ENCODE assay signal across 9 cellular contexts in the genomic region with DNA sequence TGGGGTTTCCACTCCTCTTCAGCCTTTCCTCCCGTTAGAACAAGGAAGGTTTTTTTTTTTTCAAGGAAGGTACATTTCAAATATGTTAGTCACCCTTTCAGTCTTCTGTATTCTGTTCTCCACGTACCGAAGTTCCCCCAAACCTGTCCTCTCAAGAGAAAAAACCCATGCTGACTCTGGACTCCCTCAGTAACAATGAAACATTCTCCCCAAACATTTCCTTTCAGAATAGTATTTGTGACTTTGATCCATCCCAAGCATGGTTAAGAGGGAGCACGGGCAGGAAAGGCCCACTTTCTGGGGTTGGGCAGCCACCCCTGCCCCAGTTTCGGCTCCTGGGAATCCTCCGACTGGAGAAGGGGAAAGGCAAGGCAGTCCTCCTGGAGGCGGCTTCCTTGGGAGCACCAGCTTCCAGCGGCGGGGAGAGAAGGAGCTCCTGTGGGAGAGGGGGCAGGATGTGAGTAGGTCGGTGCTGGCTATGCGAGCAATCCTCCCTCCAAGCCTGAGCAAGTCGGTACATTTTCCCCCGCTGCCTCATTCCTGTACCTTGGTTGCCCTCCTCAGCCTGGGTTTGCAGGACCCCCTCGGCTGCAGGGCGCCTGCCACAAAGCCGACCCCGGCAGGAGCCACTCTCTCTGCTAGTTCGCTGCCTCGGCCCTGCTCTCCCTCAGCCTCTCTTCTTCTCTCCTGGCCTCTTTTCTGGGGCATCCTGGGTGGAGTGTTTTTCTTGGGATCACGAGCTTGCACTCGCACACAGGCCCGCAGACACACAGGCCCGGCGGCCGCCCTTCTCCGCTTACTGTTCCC. TPM values are rescaled to one million over a fixed set of nuclear protein-coding genes. Genes with fewer than 3 reads are reported as not detected.
DNase-seq lines count a peak whose midpoint lies in the region; ATAC-seq, FAIRE-seq and TF ChIP-seq lines count a peak whose summit lies in the region.
"Had no signal": no experiment of that assay in that cellular context is flagged by ENCODE, and none has a peak within 500 bp of the region (broad histone marks: within the 10 kb centered on the region; RNA-seq: fewer than 3 reads in every experiment).

No MANE protein-coding gene starts in this region.

- FAIRE-seq in A549 (lab: Jason Lieb, UNC) = no peak

- H3K79me2 ChIP-seq in Loucy (ENCODE audit: insufficient read depth, low read length) = peaks cover 88% of the 10 kb centered on the region

- no peaks in the 10 kb centered on the region for H3F3A ChIP-seq in Loucy (ENCODE audit: low read depth)

- TF ChIP-seq CTCF in A549 (IDR thresholded peaks at IDR 0.05) (no peak), Loucy (conservative IDR thresholded peaks at IDR 0.05; ENCODE audit: low read length) (no peak), colonic mucosa (IDR thresholded peaks at IDR 0.05) (no peak)

- H3K4me2 ChIP-seq in A549 (peak overlapping the region; percentile 82), Loucy (ENCODE audit: low read depth, low read length, poor library complexity, severe bottlenecking) (peak overlapping the region; percentile 95)

- H3K4me1 ChIP-seq in A549 (peaks cover 18% of the 10 kb centered on the region), Loucy (ENCODE audit: insufficient read depth, low read length, poor library complexity, severe bottlenecking) (peaks cover 42% of the 10 kb centered on the region), colonic mucosa (peaks cover 11% of the 10 kb centered on the region), muscle layer of duodenum (ENCODE audit: control insufficient read depth in 1 of 2, insufficient read depth in 2 of 2, low read length in 2 of 2) (peaks cover 0 to 11% of the 10 kb centered on the region in 2 donors)

- TF ChIP-seq RAD21 in A549 (conservative IDR thresholded peaks at IDR 0.05 in 1 of 2, IDR thresholded peaks at IDR 0.05 in 1 of 2) = no peak

- intact Hi-C loops in colonic mucosa (cut with DNase I) = loop anchor here (5.0 to 10.0 kb wide), 2 partner anchors 236 to 723 kb away; a partner anchor contains a TSS

- H3K9ac ChIP-seq in Loucy (ENCODE audit: low read depth, low read length, poor library complexity, severe bottlenecking) (peak overlapping the region; percentile 87), colonic mucosa (ENCODE audit: low read depth in 2 of 2, low read length in 2 of 2) (peak overlapping the region; percentile 67 to 93)

- TF ChIP-seq POLR2A in A549 (IDR thresholded peaks at IDR 0.05; ENCODE audit: low read length) = no peak

- H3K27me3 ChIP-seq in Loucy (ENCODE audit: insufficient read depth, low read length, poor library complexity, severe bottlenecking) (no peaks in the 10 kb centered on the region), colonic mucosa (no peaks in the 10 kb centered on the region), muscle layer of duodenum (ENCODE audit: low read depth, low read length) (peaks cover 10% of the 10 kb centered on the region)

- CTCF ChIA-PET in A549 (lab: Yijun Ruan, JAX) = interaction anchor here (0.6 to 3.8 kb wide), 13 partner anchors 8 to 1205 kb away, joined by 3 to 20 read pairs (median 3); no protein-coding TSS in a partner anchor

- no peaks in the 10 kb centered on the region for H3K36me3 ChIP-seq in Loucy (ENCODE audit: insufficient read depth, low read length)
- no peaks in the 10 kb centered on the region for H3K36me3 ChIP-seq in colonic mucosa
- H3K36me3 ChIP-seq in muscle layer of duodenum (ENCODE audit: control insufficient read depth in 1 of 2, insufficient read depth in 2 of 2, low read length in 2 of 2) = peaks cover 0 to 3% of the 10 kb centered on the region in 2 donors

- H3K4me3 ChIP-seq in A549 = peak overlapping the region; percentile 91
- H3K4me3 ChIP-seq in Loucy (ENCODE audit: low read length, poor library complexity, severe bottlenecking) = peak overlapping the region; percentile 88
- H3K4me3 ChIP-seq in colonic mucosa = peak overlapping the region; percentile 74
- peak overlapping the region; percentile 78 to 90 for H3K4me3 ChIP-seq in muscle layer of duodenum (ENCODE audit: low read depth in 1 of 2, low read length in 2 of 2)

- DNase-seq in A549 (ENCODE audit: low read depth in 1 of 2, low spot score in 1 of 2) = no peak
- DNase-seq in colonic mucosa = peak; percentile 45
- DNase-seq in SK-N-DZ (ENCODE audit: low spot score) = no peak
- DNase-seq in SKM-1 (lab: John Stamatoyannopoulos, UW; ENCODE audit: unreplicated experiment) = no peak
- DNase-seq in CD1c-positive myeloid dendritic cell (ENCODE audit: extremely low spot score) = no peak
- DNase-seq in COR-L47 (lab: John Stamatoyannopoulos, UW) = no peak
- DNase-seq: activated CD4-positive, alpha-beta T cell treated with anti-CD3 and anti-CD28 coated beads, Interleukin-2, amount 50 U/mL, for 1 hour had no signal

- no peak for TF ChIP-seq EP300 in A549 (IDR thresholded peaks at IDR 0.05)

- H3K27ac ChIP-seq in A549 (peak overlapping the region; percentile 91 to 93), colonic mucosa (peak overlapping the region; percentile 92), muscle layer of duodenum (ENCODE audit: low read length) (peak overlapping the region; percentile 95)

- POLR2A ChIA-PET in A549 (lab: Yijun Ruan, JAX) = interaction anchor here (0.6 to 3.4 kb wide), 3 partner anchors 16 to 234 kb away, joined by 3 to 20 read pairs (median 10); no protein-coding TSS in a partner anchor

- H4K20me1 ChIP-seq in Loucy (ENCODE audit: insufficient read depth, low read length, poor library complexity, severe bottlenecking) = peaks cover 17% of the 10 kb centered on the region

- 85% methylated on average over 26 of the region's 26 CpGs for WGBS in A549 (ENCODE audit: missing lambda C conversion rate)

- H3K9me3 ChIP-seq in A549 = no peaks in the 10 kb centered on the region
- H3K9me3 ChIP-seq in Loucy (ENCODE audit: insufficient read depth, low read depth, low read length) = no peaks in the 10 kb centered on the region
- H3K9me3 ChIP-seq in colonic mucosa = no peaks in the 10 kb centered on the region
- no peaks in the 10 kb centered on the region for H3K9me3 ChIP-seq in muscle layer of duodenum (ENCODE audit: control insufficient read depth in 1 of 2, low read length in 2 of 2)

- no peaks in the 10 kb centered on the region for H3K9me2 ChIP-seq in Loucy (replicated peaks; ENCODE audit: low read depth, low read length)

- no peak overlapping the region for H2AFZ ChIP-seq in Loucy (ENCODE audit: low read length)

- ATAC-seq in A549 = no peak

TF ChIP-seq in A549, 52 proteins besides CTCF, POLR2A, EP300 and RAD21 (continues in another document):
- TF ChIP-seq CBX2 (IDR thresholded peaks at IDR 0.05; ENCODE audit: borderline replicate concordance, low read depth) (no peak), HOXB5 (CRISPR knock-in tag; IDR thresholded peaks at IDR 0.05) (no peak), CBX8 (IDR thresholded peaks at IDR 0.05) (no peak), RARB (CRISPR knock-in tag; IDR thresholded peaks at IDR 0.05) (no peak), FOXS1 (CRISPR knock-in tag; IDR thresholded peaks at IDR 0.05) (no peak)

RNA-seq across cellular contexts. Expression of a gene that starts 2.1 kb away (rescaled TPM):
- 4.8 and 5.0 TPM in 2 replicates for polyA plus RNA-seq in A549 (2011; rRNA removed)
- 3.3 and 3.5 TPM in 2 replicates for polyA plus RNA-seq in A549 (2012; cell fraction: cytosol; rRNA removed)
- 2.0 and 2.5 TPM in 2 replicates for polyA plus RNA-seq in A549 (2012; cell fraction: nucleus; rRNA removed)
- polyA plus RNA-seq in A549 (2017; fragmentation: RNase III; extraction: RNeasy Plus Mini Kit Qiagen cat#74134 plus additional on column Dnase treatment) = 2.6 to 3.0 TPM (median 2.8 TPM) in 3 replicates
- 2.5 and 3.2 TPM in 2 replicates for polyA minus RNA-seq in A549 (2011; rRNA and poly(A)+ RNA removed)
- total RNA-seq in colonic mucosa = 1 to 10 TPM; 1.7 to 2.0 TPM
- not detected in 2 replicates for polyA plus RNA-seq in SK-N-DZ (2014; cell fraction: cytosol; rRNA removed)
- not detected in 2 replicates for polyA plus RNA-seq in SK-N-DZ (2014; cell fraction: nucleus; rRNA removed)

RNA-seq across cellular contexts. Expression of a gene that starts 4.6 kb away (rescaled TPM):
- 2.1 and 2.4 TPM in 2 replicates for polyA plus RNA-seq in A549 (2011; rRNA removed)
- 1.1 and 1.2 TPM in 2 replicates for polyA plus RNA-seq in A549 (2012; cell fraction: cytosol; rRNA removed)
- 4.0 and 5.5 TPM in 2 replicates for polyA plus RNA-seq in A549 (2012; cell fraction: nucleus; rRNA removed)
- polyA plus RNA-seq in A549 (2017; fragmentation: RNase III; extraction: RNeasy Plus Mini Kit Qiagen cat#74134 plus additional on column Dnase treatment) = 1.3 to 1.5 TPM (median 1.4 TPM) in 3 replicates
- polyA minus RNA-seq in A549 (2011; rRNA and poly(A)+ RNA removed) = 0.83 TPM in 2 replicates
- total RNA-seq in colonic mucosa = 1 to 10 TPM; 1.8 to 2.4 TPM
- polyA plus RNA-seq in SK-N-DZ (2014; cell fraction: cytosol; rRNA removed) = not detected in 2 replicates
- not detected in 2 replicates for polyA plus RNA-seq in SK-N-DZ (2014; cell fraction: nucleus; rRNA removed)

RNA-seq across cellular contexts. Expression of a gene that starts 32.7 kb away (rescaled TPM):
- 2.6 and 2.8 TPM in 2 replicates for polyA plus RNA-seq in A549 (2011; rRNA removed)
- 3.3 TPM in 2 replicates for polyA plus RNA-seq in A549 (2012; cell fraction: cytosol; rRNA removed)
- polyA plus RNA-seq in A549 (2012; cell fraction: nucleus; rRNA removed) = 1.7 and 3.5 TPM in 2 replicates
- polyA plus RNA-seq in A549 (2017; fragmentation: RNase III; extraction: RNeasy Plus Mini Kit Qiagen cat#74134 plus additional on column Dnase treatment) = 2.1 to 3.0 TPM (median 2.3 TPM) in 3 replicates
- 1.7 and 1.8 TPM in 2 replicates for polyA minus RNA-seq in A549 (2011; rRNA and poly(A)+ RNA removed)
- 1 to 10 TPM; 3.3 to 4.5 TPM for total RNA-seq in colonic mucosa
- not detected in 2 replicates for polyA plus RNA-seq in SK-N-DZ (2014; cell fraction: cytosol; rRNA removed)
- not detected in 2 replicates for polyA plus RNA-seq in SK-N-DZ (2014; cell fraction: nucleus; rRNA removed)

RNA-seq across cellular contexts. Expression of a gene that starts 45.6 kb away (rescaled TPM):
- polyA plus RNA-seq in A549 (2011; rRNA removed) (6.3 and 6.5 TPM in 2 replicates), A549 (2017; fragmentation: RNase III; extraction: RNeasy Plus Mini Kit Qiagen cat#74134 plus additional on column Dnase treatment) (2.9 to 4.9 TPM (median 4.0 TPM) in 3 replicates)
- 4.4 and 5.0 TPM in 2 replicates for polyA plus RNA-seq in A549 (2012; cell fraction: cytosol; rRNA removed)
- 4.4 and 4.9 TPM in 2 replicates for polyA plus RNA-seq in A549 (2012; cell fraction: nucleus; rRNA removed)
- polyA minus RNA-seq in A549 (2011; rRNA and poly(A)+ RNA removed) = 2.5 and 3.1 TPM in 2 replicates
- total RNA-seq in colonic mucosa = 10 to 100 TPM in 1 of 2 donors, 1 to 10 TPM in 1; 9.6 to 18.7 TPM
- not detected in 2 replicates for polyA plus RNA-seq in SK-N-DZ (2014; cell fraction: cytosol; rRNA removed)
- not detected in 2 replicates for polyA plus RNA-seq in SK-N-DZ (2014; cell fraction: nucleus; rRNA removed)

RNA-seq across cellular contexts. Expression of a gene that starts 49.7 kb away (rescaled TPM):
- polyA plus RNA-seq in A549 (2011; rRNA removed) = 0.78 and 0.90 TPM in 2 replicates
- 1.9 and 2.0 TPM in 2 replicates for polyA plus RNA-seq in A549 (2012; cell fraction: cytosol; rRNA removed)
- 2.5 and 3.2 TPM in 2 replicates for polyA plus RNA-seq in A549 (2012; cell fraction: nucleus; rRNA removed)
- polyA plus RNA-seq in A549 (2017; fragmentation: RNase III; extraction: RNeasy Plus Mini Kit Qiagen cat#74134 plus additional on column Dnase treatment) = 1.6 to 2.2 TPM (median 2.1 TPM) in 3 replicates
- polyA minus RNA-seq in A549 (2011; rRNA and poly(A)+ RNA removed) = 0.58 and 2.0 TPM in 2 replicates
- 10 to 100 TPM; 10.9 to 29.6 TPM for total RNA-seq in colonic mucosa
- not detected in 2 replicates for polyA plus RNA-seq in SK-N-DZ (2014; cell fraction: cytosol; rRNA removed)
- not detected in 2 replicates for polyA plus RNA-seq in SK-N-DZ (2014; cell fraction: nucleus; rRNA removed)
